8 cellular contexts compared by ENCODE assay signal in genomic region chr19:29442910-29443309, GRCh38.
"Had no signal": no experiment of that assay in that cellular context is flagged by ENCODE, and none has a peak within 500 bp of the region (broad histone marks: within the 10 kb centered on the region; RNA-seq: fewer than 3 reads in every experiment).

No MANE protein-coding gene starts in this region.

- H3K27me3 Mint-ChIP-seq: IgD-negative memory B cell had no signal

- H3K4me3 Mint-ChIP-seq: HFFc6, IgD-negative memory B cell had no signal

- ATAC-seq: HCT116, HepG2 had no signal

- DNase-seq: GM23248, GOT3, H7, HFFc6 had no signal

- H3K9me3 ChIP-seq: HAP-1 had no signal

- H3K4me1 Mint-ChIP-seq: IgD-negative memory B cell had no signal

- H3K27ac Mint-ChIP-seq: HFFc6 had no signal
